18 cellular contexts compared by ENCODE assay signal in genomic region chr7:105022458-105022857, GRCh38. TPM values are rescaled to one million over a fixed set of nuclear protein-coding genes. Genes with fewer than 3 reads are reported as not detected.
DNase-seq lines count a peak whose midpoint lies in the region; ATAC-seq, FAIRE-seq and TF ChIP-seq lines count a peak whose summit lies in the region.
"Had no signal": no experiment of that assay in that cellular context is flagged by ENCODE, and none has a peak within 500 bp of the region (broad histone marks: within the 10 kb centered on the region; RNA-seq: fewer than 3 reads in every experiment).

No MANE protein-coding gene starts in this region.

- no peak for FAIRE-seq in endothelial cell of umbilical vein (lab: Jason Lieb, UNC)

- intact Hi-C loops in OCI-LY7 (cut with micrococcal nuclease; ENCODE audit: unreplicated experiment) (no loop called here), endothelial cell of umbilical vein (cut with micrococcal nuclease) (no loop called here), body of pancreas (cut with DNase I) (no loop called here)

- POLR2A ChIA-PET in OCI-LY7 (lab: Charles Lee): interaction anchor here (1.0 kb wide), 1 partner anchor 13 kb away, joined by 3 read pairs; no protein-coding TSS in a partner anchor
- POLR2A ChIA-PET in endothelial cell of umbilical vein (lab: Charles Lee): no interaction called here

- no peak overlapping the region for H2AFZ ChIP-seq in OCI-LY7 (ENCODE audit: low read length)
- H2AFZ ChIP-seq in endothelial cell of umbilical vein (ENCODE audit: low read depth, low read length): no peak overlapping the region

- no peaks in the 10 kb centered on the region for H3K9me3 ChIP-seq in OCI-LY7 (ENCODE audit: low read length)
- no peaks in the 10 kb centered on the region for H3K9me3 ChIP-seq in endothelial cell of umbilical vein (replicated peaks; ENCODE audit: control insufficient read depth, insufficient read depth, low read length)
- H3K9me3 ChIP-seq in body of pancreas: no peaks in the 10 kb centered on the region

- H3K4me1 ChIP-seq in OCI-LY7 (ENCODE audit: insufficient read depth, low read length, poor library complexity, severe bottlenecking): peaks cover 94% of the 10 kb centered on the region
- H3K4me1 ChIP-seq in endothelial cell of umbilical vein (ENCODE audit: control insufficient read depth, extremely low read depth, insufficient read depth, low read length): peaks cover 26% of the 10 kb centered on the region
- H3K4me1 ChIP-seq in body of pancreas: peaks cover 89% of the 10 kb centered on the region

- no peaks in the 10 kb centered on the region for H3K27me3 Mint-ChIP-seq in activated T-cell treated with anti-CD3 and anti-CD28 coated beads, Interleukin-2, amount 50 U/mL, for 4 hours (ENCODE audit: low read depth)
- H3K27me3 Mint-ChIP-seq in stimulated activated naive B cell treated with anti-CD40 and anti-IgM and Interleukin-4, amounts not matched to agents 10 μg/mL and 1 μg/mL and 100 μg/mL, for 72 hours: no peaks in the 10 kb centered on the region
- H3K27me3 Mint-ChIP-seq: type B pancreatic cell had no signal

- peak overlapping the region; percentile 22 for H3K4me3 Mint-ChIP-seq in activated T-cell treated with anti-CD3 and anti-CD28 coated beads, Interleukin-2, amount 50 U/mL, for 4 hours
- H3K4me3 Mint-ChIP-seq in stimulated activated naive B cell treated with anti-CD40 and anti-IgM and Interleukin-4, amounts not matched to agents 10 μg/mL and 1 μg/mL and 100 μg/mL, for 72 hours: peak overlapping the region in 1 of 2 donors; percentile 59
- H3K4me3 Mint-ChIP-seq: endodermal cell, type B pancreatic cell had no signal

- H3K4me1 Mint-ChIP-seq in activated T-cell treated with anti-CD3 and anti-CD28 coated beads, Interleukin-2, amount 50 U/mL, for 4 hours (ENCODE audit: low read depth): peaks cover 78% of the 10 kb centered on the region
- peaks cover 27 to 75% of the 10 kb centered on the region in 2 donors for H3K4me1 Mint-ChIP-seq in stimulated activated naive B cell treated with anti-CD40 and anti-IgM and Interleukin-4, amounts not matched to agents 10 μg/mL and 1 μg/mL and 100 μg/mL, for 72 hours

- WGBS in body of pancreas, 2 donors: 61 to 65% methylated on average over 4 of the region's 4 CpGs

- dilution Hi-C loops in endothelial cell of umbilical vein (cut with MboI; ENCODE audit: extremely low pct_ligation_motif_present, low sequenced_read_pairs): no loop called here

- peaks cover 3% of the 10 kb centered on the region for H3K36me3 Mint-ChIP-seq in activated T-cell treated with anti-CD3 and anti-CD28 coated beads, Interleukin-2, amount 50 U/mL, for 4 hours (ENCODE audit: insufficient read depth)
- H3K36me3 Mint-ChIP-seq in stimulated activated naive B cell treated with anti-CD40 and anti-IgM and Interleukin-4, amounts not matched to agents 10 μg/mL and 1 μg/mL and 100 μg/mL, for 72 hours: peaks cover 6 to 12% of the 10 kb centered on the region in 2 donors

- BruUV-seq in OCI-LY7 (replicated peaks; lab: Mats Ljungman, UMichigan) (no TSS peak), endothelial cell of umbilical vein (replicated peaks; lab: Mats Ljungman, UMichigan) (no TSS peak)

- H3K36me3 ChIP-seq in OCI-LY7 (ENCODE audit: insufficient read depth, low read length) (peaks cover 10% of the 10 kb centered on the region), endothelial cell of umbilical vein (ENCODE audit: control insufficient read depth in 2 of 2, extremely low read depth in 1 of 2, insufficient read depth in 2 of 2, low read length in 2 of 2) (no peaks in the 10 kb centered on the region), body of pancreas (replicated peaks in 1 of 2; ENCODE audit: insufficient read depth in 1 of 2, low read depth in 2 of 2) (no peaks in the 10 kb centered on the region)

- H3K27ac ChIP-seq in OCI-LY7 (ENCODE audit: low read depth, low read length, poor library complexity, severe bottlenecking) (no peak overlapping the region), endothelial cell of umbilical vein (ENCODE audit: insufficient read depth, low read depth, low read length) (no peak overlapping the region), body of pancreas (no peak overlapping the region)

- H4K20me1 ChIP-seq in OCI-LY7 (ENCODE audit: insufficient read depth, low read length): peaks cover 62% of the 10 kb centered on the region
- H4K20me1 ChIP-seq in endothelial cell of umbilical vein (replicated peaks; ENCODE audit: control insufficient read depth, extremely low read depth, insufficient read depth, low read length): peaks cover 30% of the 10 kb centered on the region

- TF ChIP-seq POLR2A in endothelial cell of umbilical vein (IDR thresholded peaks at IDR 0.05; ENCODE audit: low read depth, low read length): no peak
- TF ChIP-seq POLR2A in body of pancreas (IDR thresholded peaks at IDR 0.05): no peak

- DNase-seq in activated T-cell treated with anti-CD3 and anti-CD28 coated beads, Interleukin-2, amount 50 U/mL, for 4 hours: no peak
- DNase-seq in activated T-cell treated with anti-CD3 and anti-CD28 coated beads for 4 hours (no peak), OCI-LY7 (ENCODE audit: low spot score) (no peak), endothelial cell of umbilical vein (ENCODE audit: low read depth, low spot score) (no peak), body of pancreas (no peak), AML-193 (lab: John Stamatoyannopoulos, UW) (no peak), NCI-H187 treated with DMSO at 0.1 percent for 48 hours (lab: John Stamatoyannopoulos, UW) (no peak)
- no peak for DNase-seq in stimulated activated naive B cell treated with anti-CD40 and anti-IgM and Interleukin-4, amounts not matched to agents 10 μg/mL and 1 μg/mL and 100 μg/mL, for 72 hours
- DNase-seq: activated CD4-positive, alpha-beta T cell treated with anti-CD3 and anti-CD28 coated beads for 48 hours; endodermal cell; GF-D8; H7; left colon; NCI-H1694 treated with DMSO at 0.1 percent for 48 hours; posterior cingulate gyrus; T-helper 9 cell had no signal

- H3K79me2 ChIP-seq in OCI-LY7 (ENCODE audit: insufficient read depth, low read depth, low read length) (peaks cover 100% of the 10 kb centered on the region), endothelial cell of umbilical vein (ENCODE audit: control insufficient read depth, insufficient read depth, low read length) (peaks cover 98% of the 10 kb centered on the region)

- peak overlapping the region; percentile 62 for H3K27ac Mint-ChIP-seq in stimulated activated naive B cell treated with anti-CD40 and anti-IgM and Interleukin-4, amounts not matched to agents 10 μg/mL and 1 μg/mL and 100 μg/mL, for 72 hours
- H3K27ac Mint-ChIP-seq: endodermal cell, type B pancreatic cell had no signal

- H3K27me3 ChIP-seq in endothelial cell of umbilical vein (ENCODE audit: control insufficient read depth in 2 of 2, insufficient read depth in 2 of 2, low read length in 2 of 2) (no peaks in the 10 kb centered on the region), body of pancreas (no peaks in the 10 kb centered on the region)

- peak overlapping the region; percentile 36 for H3K4me3 ChIP-seq in OCI-LY7 (ENCODE audit: low read depth, low read length, poor library complexity, severe bottlenecking)
- H3K4me3 ChIP-seq in endothelial cell of umbilical vein (replicated peaks in 1 of 3; ENCODE audit: insufficient read depth in 1 of 3, low read depth in 1 of 3, low read length in 3 of 3): no peak overlapping the region
- H3K4me3 ChIP-seq in body of pancreas: no peak overlapping the region
- H3K4me3 ChIP-seq: skin epidermis had no signal

- H3K9me3 Mint-ChIP-seq in activated T-cell treated with anti-CD3 and anti-CD28 coated beads, Interleukin-2, amount 50 U/mL, for 4 hours: no peaks in the 10 kb centered on the region
- H3K9me3 Mint-ChIP-seq in stimulated activated naive B cell treated with anti-CD40 and anti-IgM and Interleukin-4, amounts not matched to agents 10 μg/mL and 1 μg/mL and 100 μg/mL, for 72 hours: no peaks in the 10 kb centered on the region
- H3K9me3 Mint-ChIP-seq: endodermal cell, type B pancreatic cell had no signal

- H3K9ac ChIP-seq in endothelial cell of umbilical vein (replicated peaks; ENCODE audit: extremely low read depth, insufficient read depth, low read length): no peak overlapping the region

- ATAC-seq in activated T-cell treated with anti-CD3 and anti-CD28 coated beads, Interleukin-2, amount 50 U/mL, for 4 hours: no peak
- no peak for ATAC-seq in stimulated activated naive B cell treated with anti-CD40 and anti-IgM and Interleukin-4, amounts not matched to agents 10 μg/mL and 1 μg/mL and 100 μg/mL, for 72 hours (replicated peaks)
- ATAC-seq in body of pancreas: no peak
- ATAC-seq: left colon had no signal

- CTCF ChIA-PET in OCI-LY7 (lab: Charles Lee; ENCODE audit: unreplicated experiment): no interaction called here
- CTCF ChIA-PET in endothelial cell of umbilical vein (lab: Charles Lee): interaction anchor here (1.0 kb wide), 1 partner anchor 9 kb away, joined by 3 read pairs; the partner anchor contains the start of gene KMT2E

- H3K9me2 ChIP-seq in OCI-LY7 (ENCODE audit: insufficient read depth, low read length): no peaks in the 10 kb centered on the region

- H3K4me2 ChIP-seq in OCI-LY7 (ENCODE audit: low read length): peak overlapping the region; percentile 67
- H3K4me2 ChIP-seq in endothelial cell of umbilical vein (ENCODE audit: insufficient read depth, low read length): peak overlapping the region; percentile 50

- TF ChIP-seq CTCF in OCI-LY7 (conservative IDR thresholded peaks at IDR 0.05; ENCODE audit: low read length) (no peak), endothelial cell of umbilical vein (IDR thresholded peaks at IDR 0.05; ENCODE audit: extremely low read depth in 1 of 2, insufficient read depth in 1 of 2, low read depth in 1 of 2, low read length in 2 of 2) (no peak), body of pancreas (IDR thresholded peaks at IDR 0.05) (no peak)

- no peaks in the 10 kb centered on the region for H3K9me1 ChIP-seq in endothelial cell of umbilical vein (replicated peaks; ENCODE audit: control insufficient read depth, extremely low read depth, insufficient read depth, low read length)

TF ChIP-seq in endothelial cell of umbilical vein, 7 proteins besides CTCF, POLR2A, EP300 and RAD21 (continues in another document):
- TF ChIP-seq JUN (IDR thresholded peaks at IDR 0.05; ENCODE audit: borderline replicate concordance, insufficient read depth, insufficient read length, low read depth): no peak

RNA-seq across cellular contexts. Expression of gene KMT2E, which starts 8.5 kb away (rescaled TPM):
- total RNA-seq in activated T-cell treated with anti-CD3 and anti-CD28 coated beads, Interleukin-2, amount 50 U/mL, for 4 hours: 10 to 100 TPM; 49.2 to 71.8 (median 67.4) TPM
- 50.1 and 52.5 TPM in 2 replicates for total RNA-seq in OCI-LY7 (2014; rRNA removed; shearing (Covaris generic))
- total RNA-seq in OCI-LY7 (2022) (68.0 and 72.8 TPM in 2 replicates), endothelial cell of umbilical vein (68.5 and 74.8 TPM in 2 replicates), body of pancreas (10 to 100 TPM; 48.5 to 67.2 TPM)
- 10.1 and 19.0 TPM in 2 replicates for polyA plus RNA-seq in endothelial cell of umbilical vein
- 10.7 and 11.8 TPM in 2 replicates for polyA plus RNA-seq in endothelial cell of umbilical vein (2011; cell fraction: cytosol; rRNA removed)
- 55.5 and 66.2 TPM in 2 replicates for polyA plus RNA-seq in endothelial cell of umbilical vein (2011; cell fraction: nucleus; rRNA removed)
- polyA plus RNA-seq in endothelial cell of umbilical vein (2012): 27.7 and 29.8 TPM in 2 replicates
- polyA minus RNA-seq in endothelial cell of umbilical vein: 92.4 and 106 TPM in 2 replicates
- 19.5 TPM for polyA minus RNA-seq in endothelial cell of umbilical vein (2011; cell fraction: cytosol; rRNA and poly(A)+ RNA removed)
- 172 and 208 TPM in 2 replicates for polyA minus RNA-seq in endothelial cell of umbilical vein (2011; cell fraction: nucleus; rRNA and poly(A)+ RNA removed)
